8 cellular contexts compared by ENCODE assay signal in the genomic region with DNA sequence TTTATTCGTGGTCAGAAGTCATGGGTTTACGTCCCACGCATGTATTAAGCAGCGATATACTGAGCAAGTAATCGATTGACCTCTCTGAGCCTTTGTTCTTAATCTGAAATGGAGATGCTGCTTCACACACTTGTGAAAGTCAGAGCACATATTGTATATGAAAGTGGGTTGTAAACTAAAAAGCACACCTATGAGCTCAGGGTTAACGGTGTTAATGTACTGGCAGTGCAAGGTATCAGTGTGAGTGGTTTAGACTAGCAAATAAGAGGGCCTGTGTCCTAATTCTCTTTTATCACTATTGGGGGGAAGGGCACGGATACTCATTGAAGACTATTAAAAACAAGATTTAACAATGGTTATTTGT. TPM values are rescaled to one million over a fixed set of nuclear protein-coding genes. Genes with fewer than 3 reads are reported as not detected.
DNase-seq lines count a peak whose midpoint lies in the region; ATAC-seq and TF ChIP-seq lines count a peak whose summit lies in the region.

No MANE protein-coding gene starts in this region.

- H3K4me1 ChIP-seq in heart left ventricle: peaks cover 0 to 33% (median 23%) of the 10 kb centered on the region in 12 donors

- no peaks in the 10 kb centered on the region for H3K9me3 ChIP-seq in SU-DHL-6 (ENCODE audit: insufficient read depth, low read length)
- H3K9me3 ChIP-seq in heart left ventricle: no peaks in the 10 kb centered on the region

- intact Hi-C loops in heart left ventricle (cut with DNase I): no loop called here

- H3K27me3 ChIP-seq in SU-DHL-6 (ENCODE audit: low read length): no peaks in the 10 kb centered on the region
- H3K27me3 ChIP-seq in heart left ventricle: no peaks in the 10 kb centered on the region

- peaks cover 50% of the 10 kb centered on the region for H3K79me2 ChIP-seq in SU-DHL-6 (ENCODE audit: insufficient read depth, low read length)

- H3K4me2 ChIP-seq in SU-DHL-6 (ENCODE audit: low read depth, low read length, poor library complexity, severe bottlenecking): peak overlapping the region; percentile 95

- no peaks in the 10 kb centered on the region for H3F3A ChIP-seq in SU-DHL-6 (ENCODE audit: insufficient read depth)

- TF ChIP-seq POLR2A in heart left ventricle (IDR thresholded peaks at IDR 0.05): no peak

- H2AFZ ChIP-seq in SU-DHL-6 (ENCODE audit: low read depth, low read length, severe bottlenecking): peak overlapping the region; percentile 69

- H4K20me1 ChIP-seq in SU-DHL-6 (ENCODE audit: low read depth, low read length): no peaks in the 10 kb centered on the region

- WGBS in heart left ventricle, 4 donors: 5 to 8% (median 6%) methylated on average over 7 of the region's 7 CpGs

- H3K27ac ChIP-seq in SU-DHL-6 (ENCODE audit: low read depth, low read length): peak overlapping the region; percentile 57
- peak overlapping the region; percentile 75 to 96 (median 90) for H3K27ac ChIP-seq in heart left ventricle
- H3K27ac ChIP-seq in skin epidermis: peak overlapping the region in 20 of 21 experiments; percentile 83 to 96 (median 92)

- peak overlapping the region; percentile 91 for H3K9ac ChIP-seq in SU-DHL-6 (ENCODE audit: low read length)

- H3K4me3 ChIP-seq in SU-DHL-6 (ENCODE audit: insufficient read depth, low read length, poor library complexity, severe bottlenecking) (peak overlapping the region; percentile 98), heart left ventricle (peak overlapping the region; percentile 58 to 93 (median 80)), skin epidermis (peak overlapping the region; percentile 59 to 74 (median 65))

- no peak for TF ChIP-seq CTCF in SU-DHL-6 (IDR thresholded peaks at IDR 0.05; ENCODE audit: insufficient read depth, low read length, poor library complexity, severe bottlenecking)
- no peak for TF ChIP-seq CTCF in heart left ventricle (IDR thresholded peaks at IDR 0.05)
- TF ChIP-seq CTCF in GM20000 (IDR thresholded peaks at IDR 0.05; ENCODE audit: extremely low read depth, missing control alignments): no peak

- no peaks in the 10 kb centered on the region for H3K9me2 ChIP-seq in SU-DHL-6 (replicated peaks; ENCODE audit: insufficient read depth, low read length)

- ATAC-seq in HG02840 (IDR thresholded peaks at IDR 0.05; ENCODE audit: low FRiP score, unreplicated experiment) (peak; percentile 16), heart left ventricle (peak in 1 of 4 donors; percentile 3)

- peaks cover 16% of the 10 kb centered on the region for H3K36me3 ChIP-seq in SU-DHL-6 (ENCODE audit: low read length)
- H3K36me3 ChIP-seq in heart left ventricle: peaks cover 0 to 35% (median 11%) of the 10 kb centered on the region in 9 donors

- DNase-seq in NCI-H748 (lab: John Stamatoyannopoulos, UW; ENCODE audit: unreplicated experiment) (peak; percentile 39), NCI-H748 treated with DMSO at 0.1 percent for 48 hours (lab: John Stamatoyannopoulos, UW) (no peak), heart left ventricle (no peak), GM20000 (ENCODE audit: low spot score) (no peak)
- DNase-seq in activated CD4-positive, alpha-beta T cell treated with anti-CD3 and anti-CD28 coated beads, Interleukin-2, amount 50 U/mL, for 48 hours: no peak

RNA-seq across cellular contexts. Expression of gene MRPL42, which starts 0.7 kb away (rescaled TPM):
- 10 to 100 TPM; 31.2 to 53.0 (median 46.7) TPM for total RNA-seq in heart left ventricle
- polyA plus RNA-seq in heart left ventricle: 10 to 100 TPM; 23.0 to 43.2 TPM

RNA-seq across cellular contexts. Expression of gene UBE2N, which starts 26.2 kb away (rescaled TPM):
- total RNA-seq in heart left ventricle: 100 to 1,000 TPM in 2 of 9 donors, 10 to 100 TPM in 7; 53.6 to 107 (median 88.1) TPM
- polyA plus RNA-seq in heart left ventricle: 10 to 100 TPM; 55.8 to 91.1 TPM
